In genomic region chr1:52733368-52733767, GRCh38 we compare ENCODE assay signal across 3 cellular contexts.
TF ChIP-seq lines count a peak whose summit lies in the region.

No MANE protein-coding gene starts in this region.

TF ChIP-seq in GM12891, 5 proteins besides CTCF, POLR2A, EP300 and RAD21:
- TF ChIP-seq TAF1 (IDR thresholded peaks at IDR 0.05; ENCODE audit: low read depth, low read length) (no peak), PAX5 (IDR thresholded peaks at IDR 0.05; ENCODE audit: insufficient read depth, low read length, severe bottlenecking) (no peak), POU2F2 (IDR thresholded peaks at IDR 0.05; ENCODE audit: low read depth, low read length) (no peak), SPI1 (IDR thresholded peaks at IDR 0.05; ENCODE audit: low read depth, low read length) (no peak), POLR2AphosphoS5 (IDR thresholded peaks at IDR 0.05; ENCODE audit: low read depth, low read length) (no peak)

TF ChIP-seq in K562, 482 proteins besides CTCF, POLR2A, EP300 and RAD21:
- TF ChIP-seq MEIS2 (IDR thresholded peaks at IDR 0.05; ENCODE audit: partially characterized antibody) (peak; percentile 20), ZNF121 (CRISPR knock-in tag; conservative IDR thresholded peaks at IDR 0.05) (peak; percentile 88), ATF3 (IDR thresholded peaks at IDR 0.05) (peak; percentile 65; the same call in 1 of the 2 replicates), ATF3 (CRISPR knock-in tag; conservative IDR thresholded peaks at IDR 0.05) (no peak), ZBTB7A (IDR thresholded peaks at IDR 0.05; ENCODE audit: borderline replicate concordance, control insufficient read depth, low read depth, low read length) (no peak), ZNF311 (CRISPR knock-in tag; IDR thresholded peaks at IDR 0.05) (no peak), PTTG1 (tag; IDR thresholded peaks at IDR 0.05; ENCODE audit: low read depth) (no peak), CEBPG (CRISPR knock-in tag; IDR thresholded peaks at IDR 0.05) (no peak), CEBPG (tag; conservative IDR thresholded peaks at IDR 0.05 in 1 of 2, IDR thresholded peaks at IDR 0.05 in 1 of 2) (peak in 1 of 2 experiments; percentile 44; a peak in 1 of 4 replicates)

TF ChIP-seq in HepG2, 621 proteins besides CTCF, POLR2A, EP300 and RAD21:
- TF ChIP-seq ATF7 (IDR thresholded peaks at IDR 0.05), result 0 out of 2 replicates have a peak, but pooled peaks have one; percentile 9
- TF ChIP-seq ATF7 (CRISPR knock-in tag; IDR thresholded peaks at IDR 0.05), result no peak
- no peak for TF ChIP-seq ZSCAN12 (CRISPR knock-in tag; IDR thresholded peaks at IDR 0.05)
- no peak for TF ChIP-seq ARHGAP35 (CRISPR knock-in tag; IDR thresholded peaks at IDR 0.05; ENCODE audit: borderline replicate concordance)
- peak; percentile 61 for TF ChIP-seq ZNF121 (CRISPR knock-in tag; IDR thresholded peaks at IDR 0.05)
- TF ChIP-seq SALL2 (CRISPR knock-in tag; IDR thresholded peaks at IDR 0.05), result no peak
- no peak for TF ChIP-seq NCOA5 (CRISPR knock-in tag; IDR thresholded peaks at IDR 0.05)
